9 cellular contexts compared by ENCODE assay signal in the genomic region with DNA sequence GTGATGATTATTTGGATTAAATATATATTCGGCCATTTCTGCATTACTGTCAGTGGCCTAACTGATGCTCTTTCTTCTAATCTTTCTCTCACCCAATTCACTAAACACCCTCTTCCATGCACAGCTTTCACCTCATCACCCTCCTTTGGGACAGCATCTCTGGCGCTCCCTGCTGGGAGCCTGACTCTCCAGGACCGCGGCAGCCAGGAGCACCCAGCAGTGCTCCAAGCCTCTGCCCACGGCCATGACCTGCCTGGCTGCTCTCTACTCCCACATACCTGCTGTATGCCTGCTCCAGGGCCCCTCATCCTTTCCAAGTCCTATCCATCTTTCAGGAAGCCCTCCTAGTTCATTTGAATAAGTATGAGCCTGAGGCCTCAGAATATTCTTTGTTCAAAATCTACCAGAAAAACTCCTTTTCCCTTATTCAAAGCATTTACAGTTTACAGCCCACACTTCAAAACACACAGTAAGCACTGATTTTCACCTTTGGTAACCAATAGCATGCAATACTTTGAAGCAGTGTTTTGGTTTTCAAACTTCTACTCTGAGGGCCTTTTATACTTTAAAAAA. TPM values are rescaled to one million over a fixed set of nuclear protein-coding genes. Genes with fewer than 3 reads are reported as not detected.
A peak's percentile ranks its signal among the peaks of the same experiment; 100 is the strongest.
DNase-seq lines count a peak whose midpoint lies in the region; ATAC-seq and TF ChIP-seq lines count a peak whose summit lies in the region.
"Had no signal": no experiment of that assay in that cellular context is flagged by ENCODE, and none has a peak within 500 bp of the region (broad histone marks: within the 10 kb centered on the region; RNA-seq: fewer than 3 reads in every experiment).

No MANE protein-coding gene starts in this region.

- H3K4me3 ChIP-seq in AG04449 (ENCODE audit: low read depth, low read length), result no peak overlapping the region
- H3K4me3 ChIP-seq in foreskin fibroblast (ENCODE audit: low read depth in 1 of 2, low read length in 2 of 2), result no peak overlapping the region

- POLR2A ChIA-PET in AG04449 (lab: Yijun Ruan, JAX), result no interaction called here

- DNase-seq in AG04449 (ENCODE audit: low read depth, low spot score), result no peak
- peak; percentile 38 for DNase-seq in RPMI7951 (ENCODE audit: low read depth)
- DNase-seq in foreskin fibroblast, result peak in 1 of 2 donors; percentile 15
- no peak for DNase-seq in mucosa of gallbladder (ENCODE audit: low spot score)
- DNase-seq in COR-L47 (lab: John Stamatoyannopoulos, UW), result no peak

- TF ChIP-seq CTCF in AG04449 (IDR thresholded peaks at IDR 0.05; ENCODE audit: insufficient read depth, low read length, missing control alignments) (peak; percentile 58), GM12874 (IDR thresholded peaks at IDR 0.05; ENCODE audit: insufficient read depth, low read depth, low read length) (peak; percentile 54), foreskin fibroblast (IDR thresholded peaks at IDR 0.05; ENCODE audit: low read depth, low read length) (peak; percentile 46)

- CTCF ChIA-PET in AG04449 (lab: Yijun Ruan, JAX), result interaction anchor here (0.7 to 16.6 kb wide), 8 partner anchors 9 to 1375 kb away, joined by 3 to 303 read pairs (median 4); no protein-coding TSS in a partner anchor

- ATAC-seq in GM21786 (IDR thresholded peaks at IDR 0.05; ENCODE audit: unreplicated experiment) (no peak), HG02610 (IDR thresholded peaks at IDR 0.05; ENCODE audit: unreplicated experiment) (no peak)

RNA-seq across cellular contexts. Expression of a gene that starts 15.2 kb away (rescaled TPM):
- not detected in 2 replicates for total RNA-seq in RPMI7951 (2014; rRNA removed; shearing (Covaris generic))
- 0.17 TPM for total RNA-seq in mucosa of gallbladder
- total RNA-seq: dermis microvascular lymphatic vessel endothelial cell had no signal

RNA-seq across cellular contexts. Expression of a gene that starts 51.2 kb away (rescaled TPM):
- total RNA-seq in RPMI7951 (2014; rRNA removed; shearing (Covaris generic)), result not detected in 2 replicates
- 27.0 TPM for total RNA-seq in mucosa of gallbladder
- total RNA-seq: dermis microvascular lymphatic vessel endothelial cell had no signal

Comparison
In these comparisons a context has a peak if more than half of its experiments do, and no peak if none do; other contexts are left out.
1. RNA of a gene that starts 51.2 kb away (total RNA-seq): 27.0 TPM in mucosa of gallbladder (single experiment); not detected in RPMI7951; every median in the first group is over 10 times any median in the second.
2. Peak in every context shown above with its lines, with median percentiles within 50 percentile points of each other: CTCF ChIP-seq.